Comparison of ENCODE assay signal across 8 cellular contexts in the genomic region with DNA sequence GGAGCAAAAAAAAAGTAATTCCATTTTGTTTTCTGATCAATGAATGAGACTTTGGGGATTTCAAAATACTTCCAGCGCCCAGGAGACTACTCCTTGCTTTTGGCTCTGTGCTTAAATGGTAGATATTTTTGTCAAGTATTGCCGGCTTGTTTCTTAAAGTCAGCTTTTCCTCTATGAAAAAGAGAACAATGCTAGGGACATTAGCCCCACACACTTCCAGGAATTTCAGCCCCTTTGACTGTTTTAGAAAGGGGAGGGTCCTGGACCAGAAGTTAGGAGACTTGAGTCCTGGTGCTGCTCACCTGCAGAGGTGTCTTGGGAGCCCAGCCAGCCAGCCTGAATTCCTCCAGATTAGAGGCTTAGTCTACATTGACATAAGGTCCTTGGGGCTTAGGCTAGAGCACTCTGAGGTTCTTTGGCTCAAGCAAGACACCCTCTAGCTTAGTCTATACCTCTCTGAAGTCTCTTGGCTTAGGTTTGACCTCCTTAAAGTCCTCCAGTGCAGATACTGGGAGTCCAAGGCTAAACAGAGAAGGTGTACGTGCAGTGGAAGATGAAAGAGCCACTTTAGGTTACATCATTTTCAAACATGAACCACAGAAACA. TPM values are rescaled to one million over a fixed set of nuclear protein-coding genes. Genes with fewer than 3 reads are reported as not detected.
DNase-seq lines count a peak whose midpoint lies in the region; ATAC-seq lines count a peak whose summit lies in the region.

No MANE protein-coding gene starts in this region.

- CTCF ChIA-PET in activated CD4-positive, alpha-beta T cell treated with anti-CD3 and anti-CD28 coated beads for 36 hours (lab: Charles Lee), result interaction anchor here (1.0 to 1.5 kb wide), 3 partner anchors 14 to 94 kb away, joined by 3 read pairs; no protein-coding TSS in a partner anchor

- DNase-seq in activated CD4-positive, alpha-beta T cell treated with anti-CD3 and anti-CD28 coated beads for 36 hours, result peak; percentile 24
- DNase-seq in activated CD4-positive, alpha-beta T cell treated with anti-CD3 and anti-CD28 coated beads, Interleukin-2, amount 50 U/mL, for 1 hour, result no peak
- DNase-seq in immature natural killer cell (no peak), substantia nigra (lab: John Stamatoyannopoulos, UW) (no peak), HT-29 (ENCODE audit: low spot score) (no peak)

- POLR2A ChIA-PET in activated CD4-positive, alpha-beta T cell treated with anti-CD3 and anti-CD28 coated beads for 36 hours (lab: Charles Lee), result interaction anchor here (1.2 to 1.5 kb wide), 2 partner anchors 100 to 256 kb away, joined by 4 to 9 read pairs; a partner anchor contains a TSS

- H3K27ac Mint-ChIP-seq in activated CD4-positive, alpha-beta T cell treated with anti-CD3 and anti-CD28 coated beads for 36 hours, result peak overlapping the region; percentile 90
- peak overlapping the region; percentile 88 for H3K27ac Mint-ChIP-seq in activated naive CD4-positive, alpha-beta T cell treated with anti-CD3 and anti-CD28 coated beads, Interleukin-2, amount 50 U/mL, for 24 hours
- H3K27ac Mint-ChIP-seq in immature natural killer cell, result peak overlapping the region in 5 of 6 donors; percentile 18 to 76 (median 72)

- peak overlapping the region; percentile 89 for H3K27ac ChIP-seq in substantia nigra (ENCODE audit: low read depth, low read length, poor library complexity, severe bottlenecking)

- H3K36me3 Mint-ChIP-seq in activated CD4-positive, alpha-beta T cell treated with anti-CD3 and anti-CD28 coated beads for 36 hours (ENCODE audit: low read depth), result peaks cover 4% of the 10 kb centered on the region
- H3K36me3 Mint-ChIP-seq in activated naive CD4-positive, alpha-beta T cell treated with anti-CD3 and anti-CD28 coated beads, Interleukin-2, amount 50 U/mL, for 24 hours, result no peaks in the 10 kb centered on the region
- no peaks in the 10 kb centered on the region for H3K36me3 Mint-ChIP-seq in immature natural killer cell

- peaks cover 55% of the 10 kb centered on the region for H3K4me1 Mint-ChIP-seq in activated CD4-positive, alpha-beta T cell treated with anti-CD3 and anti-CD28 coated beads for 36 hours
- peaks cover 54% of the 10 kb centered on the region for H3K4me1 Mint-ChIP-seq in activated naive CD4-positive, alpha-beta T cell treated with anti-CD3 and anti-CD28 coated beads, Interleukin-2, amount 50 U/mL, for 24 hours
- H3K4me1 Mint-ChIP-seq in immature natural killer cell, result peaks cover 26 to 40% of the 10 kb centered on the region in 2 donors

- no peaks in the 10 kb centered on the region for H3K27me3 Mint-ChIP-seq in activated CD4-positive, alpha-beta T cell treated with anti-CD3 and anti-CD28 coated beads for 36 hours
- no peaks in the 10 kb centered on the region for H3K27me3 Mint-ChIP-seq in activated naive CD4-positive, alpha-beta T cell treated with anti-CD3 and anti-CD28 coated beads, Interleukin-2, amount 50 U/mL, for 24 hours
- H3K27me3 Mint-ChIP-seq in immature natural killer cell (ENCODE audit: low read depth in 3 of 3), result peaks cover 14 to 27% (median 24%) of the 10 kb centered on the region in 3 donors

- H3K9me3 Mint-ChIP-seq in activated CD4-positive, alpha-beta T cell treated with anti-CD3 and anti-CD28 coated beads for 36 hours (ENCODE audit: low read depth), result no peaks in the 10 kb centered on the region
- H3K9me3 Mint-ChIP-seq in activated naive CD4-positive, alpha-beta T cell treated with anti-CD3 and anti-CD28 coated beads, Interleukin-2, amount 50 U/mL, for 24 hours, result no peaks in the 10 kb centered on the region
- H3K9me3 Mint-ChIP-seq in immature natural killer cell, result peaks cover 0 to 5% (median 0%) of the 10 kb centered on the region in 6 donors

- H3K4me3 Mint-ChIP-seq in activated CD4-positive, alpha-beta T cell treated with anti-CD3 and anti-CD28 coated beads for 36 hours, result peak overlapping the region; percentile 96
- H3K4me3 Mint-ChIP-seq in activated naive CD4-positive, alpha-beta T cell treated with anti-CD3 and anti-CD28 coated beads, Interleukin-2, amount 50 U/mL, for 24 hours, result peak overlapping the region; percentile 96
- peak overlapping the region; percentile 90 to 97 (median 95) for H3K4me3 Mint-ChIP-seq in immature natural killer cell

- intact Hi-C loops in activated CD4-positive, alpha-beta T cell treated with anti-CD3 and anti-CD28 coated beads for 36 hours (cut with DNase I, micrococcal nuclease), result loop anchor here (2.0 to 10.0 kb wide), 9 partner anchors 99 to 1665 kb away; a partner anchor contains a TSS

- ATAC-seq in activated CD4-positive, alpha-beta T cell treated with anti-CD3 and anti-CD28 coated beads for 36 hours, result no peak
- ATAC-seq in HG03095 (IDR thresholded peaks at IDR 0.05; ENCODE audit: unreplicated experiment), result no peak
- ATAC-seq in GM21390 (IDR thresholded peaks at IDR 0.05; ENCODE audit: unreplicated experiment), result no peak

RNA-seq across cellular contexts. Expression of a gene that starts 1.6 kb away (rescaled TPM):
- total RNA-seq in activated CD4-positive, alpha-beta T cell treated with anti-CD3 and anti-CD28 coated beads for 36 hours, result 10 to 100 TPM; 12.4 to 12.5 TPM
- under 1 TPM in 2 of 3 donors, not detected in 1; 0.10 to 0.39 TPM for polyA plus RNA-seq in immature natural killer cell
- total RNA-seq in HT-29 (2014; rRNA removed; shearing (Covaris generic)), result 30.5 and 30.8 TPM in 2 replicates
